ENCODE assay signal across 2 cellular contexts in genomic region chr6:166772518-166772917, GRCh38.
TF ChIP-seq lines count a peak whose summit lies in the region.

No MANE protein-coding gene starts in this region.

TF ChIP-seq in SK-N-SH, 30 proteins besides CTCF, POLR2A, EP300 and RAD21 (continued from another document):
- no peak for TF ChIP-seq PBX3 (IDR thresholded peaks at IDR 0.05)
- TF ChIP-seq JUND (IDR thresholded peaks at IDR 0.05) = no peak
- TF ChIP-seq TEAD4 (IDR thresholded peaks at IDR 0.05; ENCODE audit: borderline replicate concordance, insufficient read depth) = no peak
- no peak for TF ChIP-seq TAF1 (IDR thresholded peaks at IDR 0.05; ENCODE audit: borderline replicate concordance, low read depth, low read length)
- TF ChIP-seq, protein P1, sequence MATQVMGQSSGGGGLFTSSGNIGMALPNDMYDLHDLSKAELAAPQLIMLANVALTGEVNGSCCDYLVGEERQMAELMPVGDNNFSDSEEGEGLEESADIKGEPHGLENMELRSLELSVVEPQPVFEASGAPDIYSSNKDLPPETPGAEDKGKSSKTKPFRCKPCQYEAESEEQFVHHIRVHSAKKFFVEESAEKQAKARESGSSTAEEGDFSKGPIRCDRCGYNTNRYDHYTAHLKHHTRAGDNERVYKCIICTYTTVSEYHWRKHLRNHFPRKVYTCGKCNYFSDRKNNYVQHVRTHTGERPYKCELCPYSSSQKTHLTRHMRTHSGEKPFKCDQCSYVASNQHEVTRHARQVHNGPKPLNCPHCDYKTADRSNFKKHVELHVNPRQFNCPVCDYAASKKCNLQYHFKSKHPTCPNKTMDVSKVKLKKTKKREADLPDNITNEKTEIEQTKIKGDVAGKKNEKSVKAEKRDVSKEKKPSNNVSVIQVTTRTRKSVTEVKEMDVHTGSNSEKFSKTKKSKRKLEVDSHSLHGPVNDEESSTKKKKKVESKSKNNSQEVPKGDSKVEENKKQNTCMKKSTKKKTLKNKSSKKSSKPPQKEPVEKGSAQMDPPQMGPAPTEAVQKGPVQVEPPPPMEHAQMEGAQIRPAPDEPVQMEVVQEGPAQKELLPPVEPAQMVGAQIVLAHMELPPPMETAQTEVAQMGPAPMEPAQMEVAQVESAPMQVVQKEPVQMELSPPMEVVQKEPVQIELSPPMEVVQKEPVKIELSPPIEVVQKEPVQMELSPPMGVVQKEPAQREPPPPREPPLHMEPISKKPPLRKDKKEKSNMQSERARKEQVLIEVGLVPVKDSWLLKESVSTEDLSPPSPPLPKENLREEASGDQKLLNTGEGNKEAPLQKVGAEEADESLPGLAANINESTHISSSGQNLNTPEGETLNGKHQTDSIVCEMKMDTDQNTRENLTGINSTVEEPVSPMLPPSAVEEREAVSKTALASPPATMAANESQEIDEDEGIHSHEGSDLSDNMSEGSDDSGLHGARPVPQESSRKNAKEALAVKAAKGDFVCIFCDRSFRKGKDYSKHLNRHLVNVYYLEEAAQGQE (IDR thresholded peaks at IDR 0.05; ENCODE audit: low read depth, low read length) = no peak
- no peak for TF ChIP-seq NRF1 (IDR thresholded peaks at IDR 0.05; ENCODE audit: low read depth, low read length)
- no peak for TF ChIP-seq GATA2 (CRISPR knock-in tag; IDR thresholded peaks at IDR 0.05)
- no peak for TF ChIP-seq GABPA (IDR thresholded peaks at IDR 0.05; ENCODE audit: low read depth)
- no peak for TF ChIP-seq SMC3 (IDR thresholded peaks at IDR 0.05; ENCODE audit: low read depth, low read length)
- TF ChIP-seq ELF1 (IDR thresholded peaks at IDR 0.05) = no peak
- no peak for TF ChIP-seq RFX5 (IDR thresholded peaks at IDR 0.05; ENCODE audit: low read length)

TF ChIP-seq in SK-N-SH treated with all-trans-retinoic acid at 6 μM for 48 hours, 23 proteins besides CTCF, POLR2A, EP300 and RAD21 (continued from another document):
- no peak for TF ChIP-seq CREB5 (CRISPR knock-in tag; IDR thresholded peaks at IDR 0.05; ENCODE audit: low read depth)
- TF ChIP-seq POU6F1 (CRISPR knock-in tag; IDR thresholded peaks at IDR 0.05; ENCODE audit: borderline replicate concordance, low read depth) = no peak
- TF ChIP-seq TCF4 (CRISPR knock-in tag; IDR thresholded peaks at IDR 0.05; ENCODE audit: borderline replicate concordance) = no peak
- TF ChIP-seq PATZ1 (CRISPR knock-in tag; IDR thresholded peaks at IDR 0.05; ENCODE audit: borderline replicate concordance) = no peak
- TF ChIP-seq, protein P2, sequence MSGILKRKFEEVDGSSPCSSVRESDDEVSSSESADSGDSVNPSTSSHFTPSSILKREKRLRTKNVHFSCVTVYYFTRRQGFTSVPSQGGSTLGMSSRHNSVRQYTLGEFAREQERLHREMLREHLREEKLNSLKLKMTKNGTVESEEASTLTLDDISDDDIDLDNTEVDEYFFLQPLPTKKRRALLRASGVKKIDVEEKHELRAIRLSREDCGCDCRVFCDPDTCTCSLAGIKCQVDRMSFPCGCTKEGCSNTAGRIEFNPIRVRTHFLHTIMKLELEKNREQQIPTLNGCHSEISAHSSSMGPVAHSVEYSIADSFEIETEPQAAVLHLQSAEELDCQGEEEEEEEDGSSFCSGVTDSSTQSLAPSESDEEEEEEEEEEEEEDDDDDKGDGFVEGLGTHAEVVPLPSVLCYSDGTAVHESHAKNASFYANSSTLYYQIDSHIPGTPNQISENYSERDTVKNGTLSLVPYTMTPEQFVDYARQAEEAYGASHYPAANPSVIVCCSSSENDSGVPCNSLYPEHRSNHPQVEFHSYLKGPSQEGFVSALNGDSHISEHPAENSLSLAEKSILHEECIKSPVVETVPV (CRISPR knock-in tag; IDR thresholded peaks at IDR 0.05) = no peak
- no peak for TF ChIP-seq ZNF8 (CRISPR knock-in tag; IDR thresholded peaks at IDR 0.05)
- TF ChIP-seq CSDC2 (CRISPR knock-in tag; IDR thresholded peaks at IDR 0.05) = no peak
- no peak for TF ChIP-seq ZFP30 (CRISPR knock-in tag; IDR thresholded peaks at IDR 0.05)
- no peak for TF ChIP-seq ESRRG (CRISPR knock-in tag; IDR thresholded peaks at IDR 0.05)
